15 cellular contexts compared by ENCODE assay signal in genomic region chr3:133089906-133090305, GRCh38. TPM values are rescaled to one million over a fixed set of nuclear protein-coding genes. Genes with fewer than 3 reads are reported as not detected.
DNase-seq lines count a peak whose midpoint lies in the region; ATAC-seq and TF ChIP-seq lines count a peak whose summit lies in the region.
"Had no signal": no experiment of that assay in that cellular context is flagged by ENCODE, and none has a peak within 500 bp of the region (broad histone marks: within the 10 kb centered on the region; RNA-seq: fewer than 3 reads in every experiment).

No MANE protein-coding gene starts in this region.

- 0 out of 2 replicates have a peak, but pooled peaks cover under 1% of the 10 kb centered on the region for H4K20me1 ChIP-seq in GM23338 (replicated peaks; ENCODE audit: insufficient read depth)
- H4K20me1 ChIP-seq in PC-9 (ENCODE audit: insufficient read depth), result no peaks in the 10 kb centered on the region; the same call in 1 of the 2 replicates
- H4K20me1 ChIP-seq: BLaER1 treated with 17β-estradiol and CSF1 and Interleukin-3, amounts not matched to agents 10 nM and 100 nM had no signal

- H3K27me3 Mint-ChIP-seq in GM23338 (ENCODE audit: insufficient read depth, low read depth, poor library complexity), result no peaks in the 10 kb centered on the region
- H3K27me3 Mint-ChIP-seq in type B pancreatic cell, result no peaks in the 10 kb centered on the region
- peaks cover 5 to 6% (median 6%) of the 10 kb centered on the region in 5 donors for H3K27me3 Mint-ChIP-seq in naive thymus-derived CD4-positive, alpha-beta T cell

- H3K36me3 Mint-ChIP-seq in GM23338 (ENCODE audit: low read depth), result peaks cover 2% of the 10 kb centered on the region; the same call in 1 of the 3 replicates
- H3K36me3 Mint-ChIP-seq in type B pancreatic cell, result no peaks in the 10 kb centered on the region
- H3K36me3 Mint-ChIP-seq in naive thymus-derived CD4-positive, alpha-beta T cell, result no peaks in the 10 kb centered on the region
- H3K36me3 Mint-ChIP-seq: CD4-positive, CD25-positive, alpha-beta regulatory T cell had no signal

- CTCF ChIA-PET in PC-9 (lab: Charles Lee), result no interaction called here
- CTCF ChIA-PET in naive thymus-derived CD4-positive, alpha-beta T cell (lab: Charles Lee), result no interaction called here

- no peaks in the 10 kb centered on the region for H3K9me3 ChIP-seq in PC-9 (ENCODE audit: insufficient read depth, low read depth)
- no peaks in the 10 kb centered on the region for H3K9me3 ChIP-seq in naive thymus-derived CD4-positive, alpha-beta T cell (ENCODE audit: control insufficient read depth in 2 of 3, low read length in 3 of 3)
- H3K9me3 ChIP-seq: BLaER1 treated with 17β-estradiol and CSF1 and Interleukin-3, amounts not matched to agents 10 nM and 100 nM had no signal

- TF ChIP-seq CTCF in GM23338 (conservative IDR thresholded peaks at IDR 0.05; ENCODE audit: low read depth in 2 of 2) (no peak), kidney epithelial cell (IDR thresholded peaks at IDR 0.05; ENCODE audit: insufficient read depth, low read length, poor library complexity, severe bottlenecking) (no peak), type B pancreatic cell (conservative IDR thresholded peaks at IDR 0.05) (no peak), PC-9 (conservative IDR thresholded peaks at IDR 0.05) (no peak)

- H3K79me2 ChIP-seq in GM23338 (replicated peaks; ENCODE audit: insufficient read depth), result peaks cover 15% of the 10 kb centered on the region
- no peaks in the 10 kb centered on the region for H3K79me2 ChIP-seq in PC-9 (ENCODE audit: low read depth)

- peaks cover 11% of the 10 kb centered on the region for H3K4me1 Mint-ChIP-seq in GM23338
- peaks cover 6% of the 10 kb centered on the region for H3K4me1 Mint-ChIP-seq in type B pancreatic cell (ENCODE audit: unreplicated experiment)
- peaks cover 0 to 2% (median 0%) of the 10 kb centered on the region in 7 donors for H3K4me1 Mint-ChIP-seq in naive thymus-derived CD4-positive, alpha-beta T cell
- H3K4me1 Mint-ChIP-seq: CD4-positive, CD25-positive, alpha-beta regulatory T cell had no signal

- H3K4me1 ChIP-seq in GM23338 (ENCODE audit: insufficient read depth) (peaks cover 13% of the 10 kb centered on the region; the same call in 1 of the 2 replicates), PC-9 (replicated peaks; ENCODE audit: insufficient read depth) (no peaks in the 10 kb centered on the region)
- no peaks in the 10 kb centered on the region for H3K4me1 ChIP-seq in naive thymus-derived CD4-positive, alpha-beta T cell (ENCODE audit: control insufficient read depth in 2 of 2, insufficient read depth in 2 of 2, low read length in 2 of 2)

- H2AFZ ChIP-seq in GM23338, result no peak overlapping the region
- no peak overlapping the region for H2AFZ ChIP-seq in PC-9

- H3K4me2 ChIP-seq in GM23338 (peak overlapping the region; percentile 1; the same call in 1 of the 2 replicates), PC-9 (no peak overlapping the region)
- H3K4me2 ChIP-seq: BLaER1 treated with 17β-estradiol and CSF1 and Interleukin-3, amounts not matched to agents 10 nM and 100 nM had no signal

- no peaks in the 10 kb centered on the region; the same call in 2 of the 3 replicates for H3K9me3 Mint-ChIP-seq in GM23338
- no peaks in the 10 kb centered on the region for H3K9me3 Mint-ChIP-seq in type B pancreatic cell
- H3K9me3 Mint-ChIP-seq in naive thymus-derived CD4-positive, alpha-beta T cell, result peaks cover 0 to 4% (median 0%) of the 10 kb centered on the region in 11 donors

- POLR2A ChIA-PET in PC-9 (lab: Charles Lee; ENCODE audit: unreplicated experiment), result no interaction called here
- POLR2A ChIA-PET in naive thymus-derived CD4-positive, alpha-beta T cell (lab: Charles Lee), result no interaction called here

- DNase-seq in GM23338 (ENCODE audit: low spot score), result peak; percentile 39
- DNase-seq in M059J (ENCODE audit: low read depth), result peak; percentile 30
- peak; percentile 25 for DNase-seq in kidney epithelial cell (ENCODE audit: low read depth)
- DNase-seq in type B pancreatic cell (ENCODE audit: extremely low spot score, unreplicated experiment), result no peak
- DNase-seq in PC-9, result no peak
- no peak for DNase-seq in naive thymus-derived CD4-positive, alpha-beta T cell
- no peak for DNase-seq in SHP77 treated with DMSO at 0.1 percent for 48 hours (lab: John Stamatoyannopoulos, UW)
- DNase-seq: ACHN; CD4-positive, CD25-positive, alpha-beta regulatory T cell; IMR-90; KBM-7 had no signal

- H3K36me3 ChIP-seq in GM23338 (ENCODE audit: insufficient read depth), result no peaks in the 10 kb centered on the region
- H3K36me3 ChIP-seq in kidney epithelial cell (ENCODE audit: control insufficient read depth, insufficient read depth, low read length), result no peaks in the 10 kb centered on the region
- H3K36me3 ChIP-seq in PC-9 (ENCODE audit: low read depth), result no peaks in the 10 kb centered on the region
- H3K36me3 ChIP-seq in naive thymus-derived CD4-positive, alpha-beta T cell (ENCODE audit: control insufficient read depth in 2 of 3, insufficient read depth in 3 of 3, low read length in 3 of 3), result no peaks in the 10 kb centered on the region
- H3K36me3 ChIP-seq: BLaER1 treated with 17β-estradiol and CSF1 and Interleukin-3, amounts not matched to agents 10 nM and 100 nM had no signal

- no TSS peak for BruUV-seq in PC-9 (replicated peaks; lab: Mats Ljungman, UMichigan)

- no peaks in the 10 kb centered on the region for H3K27me3 ChIP-seq in GM23338 (ENCODE audit: insufficient read depth)
- H3K27me3 ChIP-seq in kidney epithelial cell (ENCODE audit: control insufficient read depth, insufficient read depth, low read length), result no peaks in the 10 kb centered on the region
- H3K27me3 ChIP-seq in PC-9 (ENCODE audit: insufficient read depth, low read depth), result no peaks in the 10 kb centered on the region
- H3K27me3 ChIP-seq in naive thymus-derived CD4-positive, alpha-beta T cell (ENCODE audit: control insufficient read depth in 2 of 2, insufficient read depth in 2 of 2, low read length in 2 of 2), result peaks cover 0 to 4% of the 10 kb centered on the region in 2 donors
- H3K27me3 ChIP-seq: BLaER1 treated with 17β-estradiol and CSF1 and Interleukin-3, amounts not matched to agents 10 nM and 100 nM had no signal

- no peak overlapping the region for H3K27ac ChIP-seq in GM23338 (ENCODE audit: low read depth)
- H3K27ac ChIP-seq in PC-9, result no peak overlapping the region
- no peak overlapping the region for H3K27ac ChIP-seq in naive thymus-derived CD4-positive, alpha-beta T cell (ENCODE audit: low read depth, low read length)
- H3K27ac ChIP-seq: BLaER1 treated with 17β-estradiol and CSF1 and Interleukin-3, amounts not matched to agents 10 nM and 100 nM; HL-60 had no signal

- H3K4me3 Mint-ChIP-seq in GM23338 (no peak overlapping the region), type B pancreatic cell (no peak overlapping the region)
- H3K4me3 Mint-ChIP-seq in naive thymus-derived CD4-positive, alpha-beta T cell, result no peak overlapping the region
- H3K4me3 Mint-ChIP-seq: CD4-positive, CD25-positive, alpha-beta regulatory T cell had no signal

- intact Hi-C loops in PC-9 (cut with micrococcal nuclease; ENCODE audit: unreplicated experiment), result no loop called here
- intact Hi-C loops in naive thymus-derived CD4-positive, alpha-beta T cell (cut with micrococcal nuclease), result no loop called here

- no peaks in the 10 kb centered on the region for H3F3A ChIP-seq in GM23338 (replicated peaks; ENCODE audit: low read depth)
- no peaks in the 10 kb centered on the region for H3F3A ChIP-seq in PC-9 (ENCODE audit: insufficient read depth, low read depth)

- peak overlapping the region; percentile 75 for H3K27ac Mint-ChIP-seq in GM23338
- H3K27ac Mint-ChIP-seq in type B pancreatic cell, result peak overlapping the region; percentile 4
- no peak overlapping the region for H3K27ac Mint-ChIP-seq in naive thymus-derived CD4-positive, alpha-beta T cell
- H3K27ac Mint-ChIP-seq: CD4-positive, CD25-positive, alpha-beta regulatory T cell had no signal

- H3K4me3 ChIP-seq in GM23338 (no peak overlapping the region), kidney epithelial cell (ENCODE audit: low read depth, low read length) (no peak overlapping the region), PC-9 (no peak overlapping the region)
- no peak overlapping the region for H3K4me3 ChIP-seq in naive thymus-derived CD4-positive, alpha-beta T cell (ENCODE audit: low read length)
- H3K4me3 ChIP-seq: BLaER1 treated with 17β-estradiol and CSF1 and Interleukin-3, amounts not matched to agents 10 nM and 100 nM had no signal

- ATAC-seq in GM23338, result no peak
- no peak for ATAC-seq in naive thymus-derived CD4-positive, alpha-beta T cell
- ATAC-seq: HCT116 had no signal

- H3K9me2 ChIP-seq in GM23338 (ENCODE audit: insufficient read depth) (peaks cover 6% of the 10 kb centered on the region; the same call in 1 of the 2 replicates), PC-9 (ENCODE audit: insufficient read depth) (no peaks in the 10 kb centered on the region)

TF ChIP-seq in GM23338, 12 proteins besides CTCF, POLR2A, EP300 and RAD21 (continues in another document):
- TF ChIP-seq ETS1 (IDR thresholded peaks at IDR 0.05), result no peak
- no peak for TF ChIP-seq POLR2AphosphoS5 (IDR thresholded peaks at IDR 0.05; ENCODE audit: low read depth)
- no peak for TF ChIP-seq ZNF331 (CRISPR knock-in tag; IDR thresholded peaks at IDR 0.05; ENCODE audit: low read depth)
- TF ChIP-seq EZH2 (IDR thresholded peaks at IDR 0.05; ENCODE audit: low read depth, unreplicated experiment), result no peak
- no peak for TF ChIP-seq EZH2phosphoT487 (IDR thresholded peaks at IDR 0.05; ENCODE audit: unreplicated experiment)
- no peak for TF ChIP-seq NANOG (IDR thresholded peaks at IDR 0.05; ENCODE audit: borderline replicate concordance)

RNA-seq across cellular contexts. Expression of gene TMEM108, which starts 51.7 kb away (rescaled TPM):
- 7.4 and 7.9 TPM in 2 replicates for total RNA-seq in GM23338 (2014; rRNA removed; shearing (Covaris generic))
- polyA plus RNA-seq in GM23338 (2016; fragmentation: Nextera tagmentation; extraction: Ambion mirVana), result 13.2 and 15.3 TPM in 2 replicates
- 0.69 and 1.7 TPM in 2 replicates for total RNA-seq in M059J (2014; rRNA removed; shearing (Covaris generic))
- total RNA-seq in kidney epithelial cell, result 2.1 and 4.4 TPM in 2 replicates
- 4.8 and 7.4 TPM in 2 replicates for total RNA-seq in type B pancreatic cell (ENCODE audit: low replicate concordance)
- not detected in 2 replicates for total RNA-seq in PC-9 (2021)
- not detected for total RNA-seq in naive thymus-derived CD4-positive, alpha-beta T cell
- polyA plus RNA-seq in naive thymus-derived CD4-positive, alpha-beta T cell, result not detected
- total RNA-seq: A172; CD4-positive, CD25-positive, alpha-beta regulatory T cell had no signal

Comparison
In these comparisons a context has a peak if more than half of its experiments do, and no peak if none do; other contexts are left out.
1. DNase-seq: peak in GM23338 (single experiment), M059J (single experiment) and kidney epithelial cell (single experiment); none in type B pancreatic cell (single experiment), PC-9 (0 of 2), naive thymus-derived CD4-positive, alpha-beta T cell (0 of 9) and SHP77 treated with DMSO at 0.1 percent for 48 hours (single experiment).
2. H3K27ac Mint-ChIP-seq: peak in GM23338 (single experiment) and type B pancreatic cell (single experiment); none in naive thymus-derived CD4-positive, alpha-beta T cell (0 of 9).